1 cellular context compared by ENCODE assay signal in genomic region chr21:44301093-44301492, GRCh38.
TF ChIP-seq lines count a peak whose summit lies in the region.

No MANE protein-coding gene starts in this region.

TF ChIP-seq in IMR-90, 13 proteins besides CTCF, POLR2A, EP300 and RAD21 (continued from another document):
- TF ChIP-seq USF2 (IDR thresholded peaks at IDR 0.05; ENCODE audit: low read depth, low read length), result no peak
- TF ChIP-seq FOS (IDR thresholded peaks at IDR 0.05; ENCODE audit: low read depth, low read length), result no peak
- no peak for TF ChIP-seq SMC3 (IDR thresholded peaks at IDR 0.05; ENCODE audit: low read depth, low read length)
- TF ChIP-seq MAFK (IDR thresholded peaks at IDR 0.05; ENCODE audit: low read depth, low read length), result no peak
